In the genomic region with DNA sequence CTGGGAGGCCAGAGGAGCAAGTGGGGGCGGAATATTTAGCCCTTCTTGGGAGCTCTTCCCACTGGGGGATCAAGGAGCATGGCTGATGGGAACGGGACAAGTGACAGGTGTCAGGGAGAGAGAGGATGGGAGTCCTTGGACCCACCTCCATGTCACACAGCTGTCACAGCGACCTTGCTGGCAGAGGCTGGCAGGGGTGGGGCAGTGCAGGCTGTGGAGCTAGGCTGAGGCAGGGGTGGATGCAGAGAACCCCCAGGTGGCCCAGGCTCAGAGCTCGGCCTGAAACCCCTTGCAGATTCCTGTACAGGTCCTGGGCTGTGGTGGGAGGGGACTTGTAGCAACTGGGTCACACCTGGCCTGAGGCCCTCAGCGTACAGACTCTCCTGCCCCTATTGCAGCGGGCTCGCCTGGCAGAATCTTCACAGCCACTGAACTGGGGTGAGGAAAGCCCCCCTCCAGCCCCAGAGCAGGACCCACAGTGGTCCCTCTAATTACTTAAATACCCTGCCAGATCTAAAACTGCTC, we compare ENCODE assay signal across 30 cellular contexts.
"Had no signal": no experiment of that assay in that cellular context is flagged by ENCODE, and none has a peak within 500 bp of the region (broad histone marks: within the 10 kb centered on the region; RNA-seq: fewer than 3 reads in every experiment).

No MANE protein-coding gene starts in this region.

- H3K27ac ChIP-seq: ascending aorta, cardiac muscle cell, colonic mucosa, dorsolateral prefrontal cortex, heart left ventricle, left lung, lower lobe of right lung, right lobe of liver, skin epidermis, stomach, tibial artery, upper lobe of right lung had no signal

- H3K36me3 ChIP-seq: cardiac muscle cell, colonic mucosa, heart left ventricle, left lung, lower lobe of right lung, right lobe of liver, upper lobe of right lung had no signal

- FAIRE-seq: endothelial cell of umbilical vein had no signal

- DNase-seq: activated CD4-positive, alpha-beta memory T cell treated with anti-CD3 and anti-CD28 coated beads, Interleukin-2, amount 10 ng/mL, durations not matched to agents 7 days and 5 days; activated CD4-positive, alpha-beta T cell treated with anti-CD3 and anti-CD28 coated beads, Interleukin-2, amount 10 ng/mL, durations not matched to agents 24 days and 14 days; activated CD4-positive, CD25-positive, alpha-beta regulatory T cell treated with anti-CD3 and anti-CD28 coated beads, Interleukin-2, amount 50 U/mL, for 72 hours; activated CD8-positive, alpha-beta memory T cell treated with anti-CD3 and anti-CD28 coated beads, Interleukin-2, amount 50 U/mL, for 48 hours; activated gamma-delta T cell; activated naive CD4-positive, alpha-beta T cell treated with anti-CD3 and anti-CD28 coated beads, Interleukin-2, amount 10 ng/mL, durations not matched to agents 7 days and 5 days; activated naive CD8-positive, alpha-beta T cell treated with anti-CD3 and anti-CD28 coated beads, Interleukin-2, amount 10 ng/mL, durations not matched to agents 7 days and 5 days; activated T-cell treated with anti-CD3 and anti-CD28 coated beads, Interleukin-2, amount 50 U/mL, for 24 hours; cerebellar nuclear complex; colonic mucosa; dorsolateral prefrontal cortex; effector memory CD8-positive, alpha-beta T cell; heart left ventricle; kidney glomerular epithelial cell; lower lobe of right lung; mesenchymal stem cell; natural killer cell; right lobe of liver; stimulated activated CD4-positive, alpha-beta T cell treated with anti-CD3 and anti-CD28 coated beads, Interleukin-4, amount 100 ng/mL, for 24 hours; stomach; T-helper 17 cell; T1000; tibial artery; upper lobe of right lung had no signal

- H3K9me3 ChIP-seq: ascending aorta, colonic mucosa, heart left ventricle, left lung, lower lobe of right lung, right lobe of liver, stomach, tibial artery, upper lobe of right lung had no signal

- H3K4me3 ChIP-seq: ascending aorta, cardiac muscle cell, colonic mucosa, dorsolateral prefrontal cortex, heart left ventricle, left lung, lower lobe of right lung, right lobe of liver, skin epidermis, stomach, tibial artery, upper lobe of right lung had no signal

- H3K27me3 ChIP-seq: ascending aorta, colonic mucosa, heart left ventricle, left lung, right lobe of liver, stomach, tibial artery, upper lobe of right lung had no signal

- ATAC-seq: effector memory CD8-positive, alpha-beta T cell; heart left ventricle; left lung; natural killer cell; stimulated activated memory B cell treated with anti-CD40 and anti-IgM and Interleukin-4, amounts not matched to agents 10 μg/mL and 1 μg/mL and 100 μg/mL, for 72 hours; T-helper 17 cell; upper lobe of right lung had no signal

- H3K4me1 ChIP-seq: left lung, lower lobe of right lung, upper lobe of right lung had no signal
